9 cellular contexts compared by ENCODE assay signal in genomic region chr1:240917976-240918375, GRCh38.
"Had no signal": no experiment of that assay in that cellular context is flagged by ENCODE, and none has a peak within 500 bp of the region (broad histone marks: within the 10 kb centered on the region; RNA-seq: fewer than 3 reads in every experiment).

No MANE protein-coding gene starts in this region.

- H3K27ac ChIP-seq: HL-60, KMS-11 had no signal

- H3K27me3 Mint-ChIP-seq: IgD-negative memory B cell had no signal

- DNase-seq: IMR-90, KBM-7, KG1 had no signal

- H3K4me3 Mint-ChIP-seq: IgD-negative memory B cell had no signal

- H3K36me3 Mint-ChIP-seq: IgD-negative memory B cell had no signal

- H3K4me2 ChIP-seq: KMS-11 had no signal

- ATAC-seq: HepG2, K562 had no signal

- FAIRE-seq: HepG2, HTR-8/SVneo, K562 had no signal

- H3K9ac ChIP-seq: KMS-11 had no signal

- H3K4me3 ChIP-seq: K562 had no signal

- H3K27ac Mint-ChIP-seq: IgD-negative memory B cell had no signal
